Comparison of ENCODE assay signal across 14 cellular contexts in genomic region chr1:232260861-232261260, GRCh38.
DNase-seq lines count a peak whose midpoint lies in the region; ATAC-seq and TF ChIP-seq lines count a peak whose summit lies in the region.
"Had no signal": no experiment of that assay in that cellular context is flagged by ENCODE, and none has a peak within 500 bp of the region (broad histone marks: within the 10 kb centered on the region; RNA-seq: fewer than 3 reads in every experiment).

No MANE protein-coding gene starts in this region.

- peak; percentile 59 for DNase-seq in ELF-1 (ENCODE audit: low read depth, low spot score)
- peak; percentile 21 for DNase-seq in NB4 (ENCODE audit: low read depth)
- DNase-seq in foreskin keratinocyte: peak; percentile 16 to 54
- DNase-seq in DMS 273 treated with DMSO at 0.1 percent for 48 hours (lab: John Stamatoyannopoulos, UW): no peak
- DNase-seq: ACHN; CD4-positive, CD25-positive, alpha-beta regulatory T cell; NCI-H1105; NCI-H1930; NCI-H2171 had no signal

- peak; percentile 90 for ATAC-seq in foreskin keratinocyte
- no peak for ATAC-seq in HG02798 (IDR thresholded peaks at IDR 0.05; ENCODE audit: poor library complexity, unreplicated experiment)
- no peak for ATAC-seq in HG02623 (IDR thresholded peaks at IDR 0.05; ENCODE audit: unreplicated experiment)
- ATAC-seq: K562 had no signal

- TF ChIP-seq POLR2A in NB4 (IDR thresholded peaks at IDR 0.05; ENCODE audit: extremely low read depth, insufficient read length): no peak

- no peaks in the 10 kb centered on the region for H3K27me3 ChIP-seq in foreskin keratinocyte

- H3K27ac ChIP-seq in VCaP (peak overlapping the region; percentile 82), foreskin keratinocyte (no peak overlapping the region)

- peaks cover 8% of the 10 kb centered on the region for H3K4me1 ChIP-seq in foreskin keratinocyte

- H3K4me3 ChIP-seq in NB4 (ENCODE audit: low read depth, low read length): no peak overlapping the region
- H3K4me3 ChIP-seq: GM23338, K562 had no signal

- no peak for TF ChIP-seq CTCF in NB4 (IDR thresholded peaks at IDR 0.05; ENCODE audit: low read depth, low read length)
- TF ChIP-seq CTCF in VCaP (conservative IDR thresholded peaks at IDR 0.05): no peak
- no peak for TF ChIP-seq CTCF in foreskin keratinocyte (conservative IDR thresholded peaks at IDR 0.05)
